1 cellular context compared by ENCODE assay signal in genomic region chr5:38531518-38531917, GRCh38.
TF ChIP-seq lines count a peak whose summit lies in the region.

No MANE protein-coding gene starts in this region.

TF ChIP-seq in GM23338, 12 proteins besides CTCF, POLR2A, EP300 and RAD21 (continued from another document):
- TF ChIP-seq, protein P1, sequence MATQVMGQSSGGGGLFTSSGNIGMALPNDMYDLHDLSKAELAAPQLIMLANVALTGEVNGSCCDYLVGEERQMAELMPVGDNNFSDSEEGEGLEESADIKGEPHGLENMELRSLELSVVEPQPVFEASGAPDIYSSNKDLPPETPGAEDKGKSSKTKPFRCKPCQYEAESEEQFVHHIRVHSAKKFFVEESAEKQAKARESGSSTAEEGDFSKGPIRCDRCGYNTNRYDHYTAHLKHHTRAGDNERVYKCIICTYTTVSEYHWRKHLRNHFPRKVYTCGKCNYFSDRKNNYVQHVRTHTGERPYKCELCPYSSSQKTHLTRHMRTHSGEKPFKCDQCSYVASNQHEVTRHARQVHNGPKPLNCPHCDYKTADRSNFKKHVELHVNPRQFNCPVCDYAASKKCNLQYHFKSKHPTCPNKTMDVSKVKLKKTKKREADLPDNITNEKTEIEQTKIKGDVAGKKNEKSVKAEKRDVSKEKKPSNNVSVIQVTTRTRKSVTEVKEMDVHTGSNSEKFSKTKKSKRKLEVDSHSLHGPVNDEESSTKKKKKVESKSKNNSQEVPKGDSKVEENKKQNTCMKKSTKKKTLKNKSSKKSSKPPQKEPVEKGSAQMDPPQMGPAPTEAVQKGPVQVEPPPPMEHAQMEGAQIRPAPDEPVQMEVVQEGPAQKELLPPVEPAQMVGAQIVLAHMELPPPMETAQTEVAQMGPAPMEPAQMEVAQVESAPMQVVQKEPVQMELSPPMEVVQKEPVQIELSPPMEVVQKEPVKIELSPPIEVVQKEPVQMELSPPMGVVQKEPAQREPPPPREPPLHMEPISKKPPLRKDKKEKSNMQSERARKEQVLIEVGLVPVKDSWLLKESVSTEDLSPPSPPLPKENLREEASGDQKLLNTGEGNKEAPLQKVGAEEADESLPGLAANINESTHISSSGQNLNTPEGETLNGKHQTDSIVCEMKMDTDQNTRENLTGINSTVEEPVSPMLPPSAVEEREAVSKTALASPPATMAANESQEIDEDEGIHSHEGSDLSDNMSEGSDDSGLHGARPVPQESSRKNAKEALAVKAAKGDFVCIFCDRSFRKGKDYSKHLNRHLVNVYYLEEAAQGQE (IDR thresholded peaks at IDR 0.05; ENCODE audit: unreplicated experiment), result no peak
- TF ChIP-seq ZNF114 (CRISPR knock-in tag; IDR thresholded peaks at IDR 0.05) (no peak), EZH2 (IDR thresholded peaks at IDR 0.05; ENCODE audit: low read depth, unreplicated experiment) (no peak), CREB1 (CRISPR knock-in tag; IDR thresholded peaks at IDR 0.05; ENCODE audit: low read depth) (no peak), ETS1 (IDR thresholded peaks at IDR 0.05) (no peak), EZH2phosphoT487 (IDR thresholded peaks at IDR 0.05; ENCODE audit: unreplicated experiment) (no peak)
- TF ChIP-seq, protein P2, sequence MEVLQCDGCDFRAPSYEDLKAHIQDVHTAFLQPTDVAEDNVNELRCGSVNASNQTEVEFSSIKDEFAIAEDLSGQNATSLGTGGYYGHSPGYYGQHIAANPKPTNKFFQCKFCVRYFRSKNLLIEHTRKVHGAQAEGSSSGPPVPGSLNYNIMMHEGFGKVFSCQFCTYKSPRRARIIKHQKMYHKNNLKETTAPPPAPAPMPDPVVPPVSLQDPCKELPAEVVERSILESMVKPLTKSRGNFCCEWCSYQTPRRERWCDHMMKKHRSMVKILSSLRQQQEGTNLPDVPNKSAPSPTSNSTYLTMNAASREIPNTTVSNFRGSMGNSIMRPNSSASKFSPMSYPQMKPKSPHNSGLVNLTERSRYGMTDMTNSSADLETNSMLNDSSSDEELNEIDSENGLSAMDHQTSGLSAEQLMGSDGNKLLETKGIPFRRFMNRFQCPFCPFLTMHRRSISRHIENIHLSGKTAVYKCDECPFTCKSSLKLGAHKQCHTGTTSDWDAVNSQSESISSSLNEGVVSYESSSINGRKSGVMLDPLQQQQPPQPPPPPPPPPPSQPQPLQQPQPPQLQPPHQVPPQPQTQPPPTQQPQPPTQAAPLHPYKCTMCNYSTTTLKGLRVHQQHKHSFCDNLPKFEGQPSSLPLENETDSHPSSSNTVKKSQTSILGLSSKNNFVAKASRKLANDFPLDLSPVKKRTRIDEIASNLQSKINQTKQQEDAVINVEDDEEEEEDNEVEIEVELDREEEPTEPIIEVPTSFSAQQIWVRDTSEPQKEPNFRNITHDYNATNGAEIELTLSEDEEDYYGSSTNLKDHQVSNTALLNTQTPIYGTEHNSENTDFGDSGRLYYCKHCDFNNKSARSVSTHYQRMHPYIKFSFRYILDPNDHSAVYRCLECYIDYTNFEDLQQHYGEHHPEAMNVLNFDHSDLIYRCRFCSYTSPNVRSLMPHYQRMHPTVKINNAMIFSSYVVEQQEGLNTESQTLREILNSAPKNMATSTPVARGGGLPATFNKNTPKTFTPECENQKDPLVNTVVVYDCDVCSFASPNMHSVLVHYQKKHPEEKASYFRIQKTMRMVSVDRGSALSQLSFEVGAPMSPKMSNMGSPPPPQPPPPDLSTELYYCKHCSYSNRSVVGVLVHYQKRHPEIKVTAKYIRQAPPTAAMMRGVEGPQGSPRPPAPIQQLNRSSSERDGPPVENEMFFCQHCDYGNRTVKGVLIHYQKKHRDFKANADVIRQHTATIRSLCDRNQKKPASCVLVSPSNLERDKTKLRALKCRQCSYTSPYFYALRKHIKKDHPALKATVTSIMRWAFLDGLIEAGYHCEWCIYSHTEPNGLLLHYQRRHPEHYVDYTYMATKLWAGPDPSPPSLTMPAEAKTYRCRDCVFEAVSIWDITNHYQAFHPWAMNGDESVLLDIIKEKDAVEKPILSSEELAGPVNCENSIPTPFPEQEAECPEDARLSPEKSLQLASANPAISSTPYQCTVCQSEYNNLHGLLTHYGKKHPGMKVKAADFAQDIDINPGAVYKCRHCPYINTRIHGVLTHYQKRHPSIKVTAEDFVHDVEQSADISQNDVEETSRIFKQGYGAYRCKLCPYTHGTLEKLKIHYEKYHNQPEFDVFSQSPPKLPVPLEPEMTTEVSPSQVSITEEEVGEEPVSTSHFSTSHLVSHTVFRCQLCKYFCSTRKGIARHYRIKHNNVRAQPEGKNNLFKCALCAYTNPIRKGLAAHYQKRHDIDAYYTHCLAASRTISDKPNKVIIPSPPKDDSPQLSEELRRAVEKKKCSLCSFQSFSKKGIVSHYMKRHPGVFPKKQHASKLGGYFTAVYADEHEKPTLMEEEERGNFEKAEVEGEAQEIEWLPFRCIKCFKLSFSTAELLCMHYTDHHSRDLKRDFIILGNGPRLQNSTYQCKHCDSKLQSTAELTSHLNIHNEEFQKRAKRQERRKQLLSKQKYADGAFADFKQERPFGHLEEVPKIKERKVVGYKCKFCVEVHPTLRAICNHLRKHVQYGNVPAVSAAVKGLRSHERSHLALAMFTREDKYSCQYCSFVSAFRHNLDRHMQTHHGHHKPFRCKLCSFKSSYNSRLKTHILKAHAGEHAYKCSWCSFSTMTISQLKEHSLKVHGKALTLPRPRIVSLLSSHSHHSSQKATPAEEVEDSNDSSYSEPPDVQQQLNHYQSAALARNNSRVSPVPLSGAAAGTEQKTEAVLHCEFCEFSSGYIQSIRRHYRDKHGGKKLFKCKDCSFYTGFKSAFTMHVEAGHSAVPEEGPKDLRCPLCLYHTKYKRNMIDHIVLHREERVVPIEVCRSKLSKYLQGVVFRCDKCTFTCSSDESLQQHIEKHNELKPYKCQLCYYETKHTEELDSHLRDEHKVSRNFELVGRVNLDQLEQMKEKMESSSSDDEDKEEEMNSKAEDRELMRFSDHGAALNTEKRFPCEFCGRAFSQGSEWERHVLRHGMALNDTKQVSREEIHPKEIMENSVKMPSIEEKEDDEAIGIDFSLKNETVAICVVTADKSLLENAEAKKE (CRISPR knock-in tag; IDR thresholded peaks at IDR 0.05), result no peak
